In the genomic region with DNA sequence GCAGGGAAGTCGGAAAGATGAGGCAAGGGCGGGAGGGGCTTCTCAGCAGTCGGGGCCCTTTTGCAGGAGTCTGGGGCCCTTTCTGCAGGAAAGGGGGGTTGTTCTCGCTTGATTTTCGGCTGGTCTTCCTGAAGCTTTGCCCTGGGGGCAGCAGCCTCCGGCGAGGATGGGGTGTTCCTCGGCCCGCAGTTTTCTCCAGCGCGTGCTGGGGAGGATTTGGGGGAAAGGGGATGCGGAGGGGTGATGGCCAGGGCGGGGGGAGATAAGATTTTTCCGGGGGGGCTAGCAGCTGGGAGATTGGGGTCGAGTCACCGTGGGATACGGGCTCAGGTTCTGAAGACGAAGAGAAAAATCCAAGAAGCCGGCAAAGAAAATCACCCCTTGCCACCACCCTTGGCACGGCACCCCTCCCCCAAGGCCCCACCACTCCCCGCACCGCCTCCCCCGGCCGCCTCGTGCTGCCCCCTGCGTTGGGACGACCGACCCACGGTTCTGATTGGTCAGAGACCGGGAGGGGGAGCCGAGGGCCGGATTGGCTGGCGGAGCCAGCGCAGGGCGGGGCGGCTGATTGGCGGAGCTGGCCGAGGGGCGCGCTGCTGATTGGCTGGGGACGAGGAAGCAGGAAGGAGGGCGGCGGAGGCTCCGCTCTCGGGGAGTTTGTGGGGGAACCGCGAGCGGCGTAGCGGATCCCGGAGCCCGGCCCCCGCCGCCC, we compare ENCODE assay signal across 8 cellular contexts. TPM values are rescaled to one million over a fixed set of nuclear protein-coding genes. Genes with fewer than 3 reads are reported as not detected.
DNase-seq lines count a peak whose midpoint lies in the region; ATAC-seq and TF ChIP-seq lines count a peak whose summit lies in the region.

TSS of gene BAHD1 (plus strand) at position 654 of the 712 bp plus-strand sequence. CDS start 17,512 bp downstream, outside the sequence.

- no peak for TF ChIP-seq POLR2A in gastroesophageal sphincter (IDR thresholded peaks at IDR 0.05)
- no peak for TF ChIP-seq POLR2A in suprapubic skin (IDR thresholded peaks at IDR 0.05)

- H3K9me3 ChIP-seq in gastroesophageal sphincter (no peaks in the 10 kb centered on the region), suprapubic skin (no peaks in the 10 kb centered on the region)

- H3K4me3 ChIP-seq in gastroesophageal sphincter: peak within 1 kb of the TSS; percentile 70 to 96
- H3K4me3 ChIP-seq in suprapubic skin: peak within 1 kb of the TSS; percentile 93

- H3K27ac ChIP-seq in gastroesophageal sphincter (peak within 1 kb of the TSS in 3 of 4 donors; percentile 83 to 89 (median 88)), suprapubic skin (peak within 1 kb of the TSS; percentile 8)

- TF ChIP-seq EP300 in gastroesophageal sphincter (IDR thresholded peaks at IDR 0.05) (no peak), suprapubic skin (IDR thresholded peaks at IDR 0.05) (no peak)

- CTCF ChIA-PET in HEK293T (lab: Yijun Ruan, JAX): interaction anchor here (0.6 to 1.5 kb wide), 4 partner anchors 9 to 567 kb away, joined by 3 to 5 read pairs (median 4); no protein-coding TSS in a partner anchor

- peaks cover 39% of the 10 kb centered on the region for H3K27me3 ChIP-seq in gastroesophageal sphincter
- H3K27me3 ChIP-seq in suprapubic skin: peaks cover 23% of the 10 kb centered on the region

- POLR2A ChIA-PET in HEK293T (lab: Yijun Ruan, JAX): interaction anchor here (0.9 to 1.7 kb wide), 8 partner anchors 9 to 129 kb away, joined by 3 to 7 read pairs (median 3); partner anchors contain the start of genes IVD and RPUSD2

- DNase-seq in GM03348 (ENCODE audit: low spot score) (peak; percentile 100), HEK293T (ENCODE audit: extremely low spot score) (peak; percentile 91), MV-4-11 (lab: John Stamatoyannopoulos, UW) (peak; percentile 92), SK-MEL-5 (ENCODE audit: low read depth, low spot score) (peak; percentile 94), non-pigmented ciliary epithelial cell (ENCODE audit: low read depth) (peak; percentile 60), suprapubic skin (ENCODE audit: low spot score in 2 of 2) (peak; percentile 97 to 98)
- peak; percentile 96 for DNase-seq in activated naive CD4-positive, alpha-beta T cell treated with Interleukin-2 at 50 U/mL for 16 hours

- in situ Hi-C loops in SK-MEL-5 (cut with HindIII; ENCODE audit: low pct_unique_long_range_greater_than_20kb, low sequenced_read_pairs): no loop called here

- 2% methylated on average over 18 of the region's 54 CpGs; no CpG with 5 or more reads in 1 of the 2 donors for WGBS in gastroesophageal sphincter (ENCODE audit: low coverage in 1 of 2), 2 donors
- 0% methylated on average over 35 of the region's 54 CpGs for WGBS in suprapubic skin

- TF ChIP-seq CTCF in gastroesophageal sphincter (IDR thresholded peaks at IDR 0.05): no peak
- TF ChIP-seq CTCF in suprapubic skin (IDR thresholded peaks at IDR 0.05): no peak

- peak; percentile 95 for ATAC-seq in gastroesophageal sphincter

- no peaks in the 10 kb centered on the region for H3K36me3 ChIP-seq in gastroesophageal sphincter
- H3K36me3 ChIP-seq in suprapubic skin: no peaks in the 10 kb centered on the region

- H3K4me1 ChIP-seq in gastroesophageal sphincter (peaks cover 0 to 73% (median 31%) of the 10 kb centered on the region in 3 donors), suprapubic skin (peaks cover 63% of the 10 kb centered on the region)

TF ChIP-seq in HEK293T, 16 proteins besides CTCF, POLR2A, EP300 and RAD21:
- TF ChIP-seq L3MBTL2 (conservative IDR thresholded peaks at IDR 0.05) (peak; percentile 87), SP1 (IDR thresholded peaks at IDR 0.05) (no peak), CTBP1 (IDR thresholded peaks at IDR 0.05; ENCODE audit: borderline replicate concordance) (no peak), ELF4 (IDR thresholded peaks at IDR 0.05) (no peak), FOXM1 (IDR thresholded peaks at IDR 0.05; ENCODE audit: borderline replicate concordance) (no peak), SUZ12 (IDR thresholded peaks at IDR 0.05) (no peak), PKNOX1 (IDR thresholded peaks at IDR 0.05) (peak; percentile 35; the same call in 1 of the 2 replicates)
TF ChIP-seq in HEK293T: peak in this region for 2.

RNA-seq across cellular contexts. Expression of gene BAHD1, which starts in this region (rescaled TPM):
- 9.1 and 10.7 TPM in 2 replicates for total RNA-seq in SK-MEL-5 (2014; rRNA removed; shearing (Covaris generic))
- 22.9 and 28.1 TPM in 2 replicates for polyA plus RNA-seq in SK-MEL-5 (2015; cell fraction: cytosol; rRNA removed)
- polyA plus RNA-seq in SK-MEL-5 (2015; cell fraction: nucleus; rRNA removed): 25.5 and 38.4 TPM in 2 replicates
- total RNA-seq in gastroesophageal sphincter (10 to 100 TPM; 19.0 to 26.2 (median 22.8) TPM), suprapubic skin (10 to 100 TPM; 16.8 to 24.6 (median 19.2) TPM)

Comparison
In these comparisons a context has a peak if more than half of its experiments do, and no peak if none do; other contexts are left out.
1. Peak in every context shown above with its lines: DNase-seq, ATAC-seq, H3K4me3 ChIP-seq and H3K27ac ChIP-seq.